Comparison of ENCODE assay signal across 8 cellular contexts in the genomic region with DNA sequence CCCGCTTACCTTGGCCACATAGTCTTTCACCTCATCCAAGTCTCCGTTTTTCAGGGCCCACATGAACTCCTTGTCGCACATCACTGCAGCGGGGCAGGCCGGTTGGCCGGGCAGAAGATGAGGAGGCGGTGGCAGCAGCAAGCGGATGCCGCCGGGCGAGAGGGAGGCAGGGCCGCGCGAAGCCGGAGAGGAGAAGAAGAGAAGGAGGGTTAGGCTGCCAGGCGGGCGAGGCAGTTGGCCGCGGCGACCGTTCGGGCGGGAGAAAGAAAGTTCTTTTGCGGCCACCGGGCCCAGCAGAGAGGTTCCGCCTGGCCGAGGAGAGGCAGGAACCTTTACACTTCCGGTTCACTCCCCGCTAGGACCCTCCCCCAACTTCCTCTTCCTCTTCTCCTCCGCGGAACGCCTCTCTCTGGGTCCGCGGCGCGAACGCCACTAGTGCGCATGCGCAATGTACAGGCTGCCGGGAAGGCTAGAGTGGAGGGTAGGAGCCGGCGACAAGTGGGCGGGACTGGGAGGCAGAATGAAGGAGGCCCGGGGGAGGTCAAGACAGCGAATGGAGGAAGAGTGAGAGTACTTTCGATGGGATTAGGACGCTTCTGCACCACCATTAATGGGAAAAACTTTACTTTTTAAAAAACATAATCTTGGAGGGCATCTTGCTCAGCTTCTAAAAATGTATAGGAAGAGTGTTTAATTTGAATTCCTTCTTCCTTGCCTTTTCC. TPM values are rescaled to one million over a fixed set of nuclear protein-coding genes. Genes with fewer than 3 reads are reported as not detected.
DNase-seq lines count a peak whose midpoint lies in the region; ATAC-seq, FAIRE-seq and TF ChIP-seq lines count a peak whose summit lies in the region.

A gene with protein sequence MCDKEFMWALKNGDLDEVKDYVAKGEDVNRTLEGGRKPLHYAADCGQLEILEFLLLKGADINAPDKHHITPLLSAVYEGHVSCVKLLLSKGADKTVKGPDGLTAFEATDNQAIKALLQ (minus strand): TSS at position 340 of the 722 bp plus-strand sequence. CDS start 259 bp downstream, at position 81.

- WGBS in psoas muscle, 3 donors: 1% methylated on average over 38 to 47 of the region's 47 CpGs

- peaks cover 0 to 59% of the 10 kb centered on the region in 2 donors for H3K4me1 ChIP-seq in right atrium auricular region
- H3K4me1 ChIP-seq in psoas muscle: peaks cover 49% of the 10 kb centered on the region

- no peaks in the 10 kb centered on the region for H3K36me3 ChIP-seq in right atrium auricular region
- H3K36me3 ChIP-seq in psoas muscle (ENCODE audit: insufficient read depth in 1 of 2, low read depth in 1 of 2): peaks cover 0 to 9% of the 10 kb centered on the region in 2 donors

- no peaks in the 10 kb centered on the region for H3K27me3 ChIP-seq in right atrium auricular region
- H3K27me3 ChIP-seq in psoas muscle (ENCODE audit: insufficient read depth in 3 of 3, low read length in 2 of 3): no peaks in the 10 kb centered on the region

- DNase-seq in NCI-H187 treated with DMSO at 0.1 percent for 48 hours (lab: John Stamatoyannopoulos, UW) (peak; percentile 97), anterior cingulate cortex (lab: John Stamatoyannopoulos, UW) (peak; percentile 55 to 98 (median 94)), right atrium auricular region (ENCODE audit: low spot score) (peak; percentile 99), psoas muscle (peak; percentile 99), urothelium cell line (ENCODE audit: low spot score) (peak; percentile 92)

- H3K9me3 ChIP-seq in right atrium auricular region: no peaks in the 10 kb centered on the region
- no peaks in the 10 kb centered on the region for H3K9me3 ChIP-seq in psoas muscle

- TF ChIP-seq CTCF in right atrium auricular region (IDR thresholded peaks at IDR 0.05) (no peak), psoas muscle (IDR thresholded peaks at IDR 0.05) (no peak)

- ATAC-seq in GM18499 (IDR thresholded peaks at IDR 0.05; ENCODE audit: insufficient read depth, unreplicated experiment) (peak; percentile 32), HG02943 (IDR thresholded peaks at IDR 0.05; ENCODE audit: low read depth, unreplicated experiment) (peak; percentile 58), psoas muscle (peak; percentile 98 to 100 (median 99))

- intact Hi-C loops in T-helper 2 cell treated with Interferon-gamma antibody and Interleukin-4, amounts not matched to agents 100 ng/mL and 5 ng/mL, for 36 hours (cut with micrococcal nuclease): loop anchor here (1.0 to 10.0 kb wide), 7 partner anchors 315 to 1660 kb away; a partner anchor contains a TSS
- intact Hi-C loops in psoas muscle (cut with DNase I): loop anchor here (5.0 to 10.0 kb wide), 2 partner anchors 312 to 315 kb away; a partner anchor contains a TSS

- FAIRE-seq in urothelium cell line (lab: Jason Lieb, UNC): no peak

- H3K4me3 ChIP-seq in right atrium auricular region (peak within 1 kb of the TSS; percentile 94 to 96), psoas muscle (peak within 1 kb of the TSS; percentile 93)

- peak within 1 kb of the TSS; percentile 90 to 92 for H3K27ac ChIP-seq in right atrium auricular region
- peak within 1 kb of the TSS; percentile 91 for H3K27ac ChIP-seq in psoas muscle

RNA-seq across cellular contexts. Expression of the gene that starts here (rescaled TPM):
- total RNA-seq in T-helper 2 cell treated with Interferon-gamma antibody and Interleukin-4, amounts not matched to agents 100 ng/mL and 5 ng/mL, for 36 hours: 126 and 129 TPM in 2 replicates
- total RNA-seq in right atrium auricular region (100 to 1,000 TPM in 1 of 2 donors, 10 to 100 TPM in 1; 91.9 to 103 TPM), psoas muscle (10 to 100 TPM; 57.1 to 75.2 (median 60.1) TPM)
- polyA plus RNA-seq in psoas muscle: 100 to 1,000 TPM in 1 of 3 donors, 10 to 100 TPM in 2; 41.4 to 107 (median 62.7) TPM

Comparison
In these comparisons a context has a peak if more than half of its experiments do, and no peak if none do; other contexts are left out.
1. Peak in every context shown above with its lines: DNase-seq, ATAC-seq, H3K4me3 ChIP-seq and H3K27ac ChIP-seq.
2. ATAC-seq: peak in every context shown above with its lines; median percentile 99 in psoas muscle; 58 in HG02943; 32 in GM18499.